ENCODE assay signal across 14 cellular contexts in the genomic region with DNA sequence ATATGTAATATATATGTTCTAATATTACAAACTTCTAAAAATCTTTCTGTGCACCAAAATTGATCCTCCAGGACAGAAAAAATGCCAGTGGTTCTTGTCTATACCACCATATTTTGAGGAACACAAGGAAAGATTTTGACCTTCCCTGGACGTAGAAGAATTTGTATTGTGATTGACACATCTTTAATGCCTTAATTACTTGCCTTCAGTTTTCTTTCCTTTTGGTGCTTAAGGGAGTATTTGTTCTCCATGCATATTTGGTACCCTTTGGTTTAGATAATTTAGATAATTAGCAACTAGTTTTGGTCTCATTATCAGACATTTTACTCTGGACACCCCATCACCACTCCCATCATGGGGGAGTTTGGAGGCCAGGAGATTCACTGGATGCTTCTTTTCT. TPM values are rescaled to one million over a fixed set of nuclear protein-coding genes. Genes with fewer than 3 reads are reported as not detected.
DNase-seq lines count a peak whose midpoint lies in the region; ATAC-seq and TF ChIP-seq lines count a peak whose summit lies in the region.
"Had no signal": no experiment of that assay in that cellular context is flagged by ENCODE, and none has a peak within 500 bp of the region (broad histone marks: within the 10 kb centered on the region; RNA-seq: fewer than 3 reads in every experiment).

No MANE protein-coding gene starts in this region.

- no peak for ATAC-seq in naive B cell (ENCODE audit: low read depth in 2 of 2)
- no peak for ATAC-seq in HG03139 (IDR thresholded peaks at IDR 0.05; ENCODE audit: unreplicated experiment)

- TF ChIP-seq CTCF in GM12865 (IDR thresholded peaks at IDR 0.05; ENCODE audit: insufficient read depth, low read depth, low read length, missing control alignments) = no peak

- POLR2A ChIA-PET in activated CD4-positive, alpha-beta memory T cell treated with anti-CD3 and anti-CD28 coated beads, Interleukin-2, amount 10 ng/mL, durations not matched to agents 7 days and 5 days (lab: Charles Lee) = no interaction called here

- CTCF ChIA-PET in activated CD4-positive, alpha-beta memory T cell treated with anti-CD3 and anti-CD28 coated beads, Interleukin-2, amount 10 ng/mL, durations not matched to agents 7 days and 5 days (lab: Charles Lee) = no interaction called here

- no peak for DNase-seq in T-helper 2 cell treated with Interferon-gamma antibody and Interleukin-4, amounts not matched to agents 5 μg/mL and 100 μg/mL, for 36 hours (ENCODE audit: low spot score)
- DNase-seq in T-helper 2 cell (no peak), GM12865 (ENCODE audit: low read depth) (no peak), naive B cell (no peak), dermis blood vessel endothelial cell (no peak), kidney tubule cell (ENCODE audit: low spot score) (no peak)
- no peak for DNase-seq in activated CD4-positive, alpha-beta memory T cell treated with anti-CD3 and anti-CD28 coated beads, Interleukin-2, amount 10 ng/mL, durations not matched to agents 7 days and 5 days
- DNase-seq: 8988T, lower lobe of right lung, NCI-H1105 treated with DMSO at 0.1 percent for 48 hours, stomach had no signal

- peaks cover 5% of the 10 kb centered on the region for H3K36me3 Mint-ChIP-seq in T-helper 2 cell treated with Interferon-gamma antibody and Interleukin-4, amounts not matched to agents 5 μg/mL and 100 μg/mL, for 36 hours (ENCODE audit: low read depth)
- H3K36me3 Mint-ChIP-seq in activated CD4-positive, alpha-beta memory T cell treated with anti-CD3 and anti-CD28 coated beads, Interleukin-2, amount 10 ng/mL, durations not matched to agents 7 days and 5 days (ENCODE audit: low read depth) = peaks cover 9% of the 10 kb centered on the region
- no peaks in the 10 kb centered on the region for H3K36me3 Mint-ChIP-seq in naive B cell

- H3K9me3 Mint-ChIP-seq in T-helper 2 cell treated with Interferon-gamma antibody and Interleukin-4, amounts not matched to agents 5 μg/mL and 100 μg/mL, for 36 hours = no peaks in the 10 kb centered on the region
- H3K9me3 Mint-ChIP-seq in activated CD4-positive, alpha-beta memory T cell treated with anti-CD3 and anti-CD28 coated beads, Interleukin-2, amount 10 ng/mL, durations not matched to agents 7 days and 5 days = no peaks in the 10 kb centered on the region
- H3K9me3 Mint-ChIP-seq in naive B cell = no peaks in the 10 kb centered on the region
- H3K9me3 Mint-ChIP-seq: nephron had no signal

- peak overlapping the region; percentile 98 for H3K27ac Mint-ChIP-seq in T-helper 2 cell treated with Interferon-gamma antibody and Interleukin-4, amounts not matched to agents 5 μg/mL and 100 μg/mL, for 36 hours
- H3K27ac Mint-ChIP-seq in activated CD4-positive, alpha-beta memory T cell treated with anti-CD3 and anti-CD28 coated beads, Interleukin-2, amount 10 ng/mL, durations not matched to agents 7 days and 5 days = peak overlapping the region; percentile 94
- H3K27ac Mint-ChIP-seq in naive B cell = peak overlapping the region; percentile 94 to 98 (median 96)
- H3K27ac Mint-ChIP-seq: brain, nephron had no signal

- H3K4me1 Mint-ChIP-seq in T-helper 2 cell treated with Interferon-gamma antibody and Interleukin-4, amounts not matched to agents 5 μg/mL and 100 μg/mL, for 36 hours (ENCODE audit: low read depth) = peaks cover 42% of the 10 kb centered on the region
- H3K4me1 Mint-ChIP-seq in activated CD4-positive, alpha-beta memory T cell treated with anti-CD3 and anti-CD28 coated beads, Interleukin-2, amount 10 ng/mL, durations not matched to agents 7 days and 5 days = peaks cover 57% of the 10 kb centered on the region
- H3K4me1 Mint-ChIP-seq in naive B cell = peaks cover 47 to 86% (median 64%) of the 10 kb centered on the region in 3 donors

- no peaks in the 10 kb centered on the region for H3K27me3 Mint-ChIP-seq in T-helper 2 cell treated with Interferon-gamma antibody and Interleukin-4, amounts not matched to agents 5 μg/mL and 100 μg/mL, for 36 hours (ENCODE audit: low read depth)
- H3K27me3 Mint-ChIP-seq in activated CD4-positive, alpha-beta memory T cell treated with anti-CD3 and anti-CD28 coated beads, Interleukin-2, amount 10 ng/mL, durations not matched to agents 7 days and 5 days = no peaks in the 10 kb centered on the region
- H3K27me3 Mint-ChIP-seq in naive B cell = no peaks in the 10 kb centered on the region

- H3K4me3 ChIP-seq in GM12865 (ENCODE audit: low read depth, low read length) = peak overlapping the region; percentile 22
- H3K4me3 ChIP-seq: lower lobe of right lung, stomach had no signal

- peak overlapping the region; percentile 87 for H3K4me3 Mint-ChIP-seq in T-helper 2 cell treated with Interferon-gamma antibody and Interleukin-4, amounts not matched to agents 5 μg/mL and 100 μg/mL, for 36 hours
- H3K4me3 Mint-ChIP-seq in activated CD4-positive, alpha-beta memory T cell treated with anti-CD3 and anti-CD28 coated beads, Interleukin-2, amount 10 ng/mL, durations not matched to agents 7 days and 5 days = peak overlapping the region; percentile 63
- peak overlapping the region in 7 of 8 donors; percentile 70 to 90 (median 83) for H3K4me3 Mint-ChIP-seq in naive B cell
- H3K4me3 Mint-ChIP-seq: brain, nephron had no signal

RNA-seq across cellular contexts. Expression of gene TRAF3, which starts 27.6 kb away (rescaled TPM):
- 10 to 100 TPM; 37.4 to 38.9 TPM for total RNA-seq in activated CD4-positive, alpha-beta memory T cell treated with anti-CD3 and anti-CD28 coated beads, Interleukin-2, amount 10 ng/mL, durations not matched to agents 7 days and 5 days
- 10 to 100 TPM; 22.2 to 36.7 (median 27.0) TPM for polyA plus RNA-seq in naive B cell (ENCODE audit: low read depth in 6 of 6)
- 27.6 and 30.3 TPM in 2 replicates for total RNA-seq in dermis blood vessel endothelial cell
